11 cellular contexts compared by ENCODE assay signal in genomic region chr2:53445376-53446072, GRCh38.
A peak's percentile ranks its signal among the peaks of the same experiment; 100 is the strongest.
DNase-seq lines count a peak whose midpoint lies in the region; ATAC-seq, FAIRE-seq and TF ChIP-seq lines count a peak whose summit lies in the region.
"Had no signal": no experiment of that assay in that cellular context is flagged by ENCODE, and none has a peak within 500 bp of the region (broad histone marks: within the 10 kb centered on the region; RNA-seq: fewer than 3 reads in every experiment).

No MANE protein-coding gene starts in this region.

- H3K36me3 Mint-ChIP-seq in astrocyte (ENCODE audit: low read depth, unreplicated experiment) = no peaks in the 10 kb centered on the region

- no peak overlapping the region for H3K9ac ChIP-seq in astrocyte (ENCODE audit: low read length)

- peak overlapping the region; percentile 29 for H3K27ac Mint-ChIP-seq in astrocyte (ENCODE audit: unreplicated experiment)

- no peaks in the 10 kb centered on the region for H4K20me1 ChIP-seq in astrocyte (ENCODE audit: insufficient read depth, low read length)

- H3K27me3 ChIP-seq in astrocyte (ENCODE audit: insufficient read depth, low read length) (no peaks in the 10 kb centered on the region), esophagus squamous epithelium (no peaks in the 10 kb centered on the region)

- H3K36me3 ChIP-seq in astrocyte (ENCODE audit: insufficient read depth, low read length) = no peaks in the 10 kb centered on the region
- H3K36me3 ChIP-seq in esophagus squamous epithelium = no peaks in the 10 kb centered on the region

- H3K4me3 ChIP-seq in astrocyte (ENCODE audit: insufficient read depth, low read depth, low read length) (no peak overlapping the region), esophagus squamous epithelium (no peak overlapping the region)

- no peak for TF ChIP-seq POLR2A in esophagus squamous epithelium (IDR thresholded peaks at IDR 0.05)

- H3K4me1 Mint-ChIP-seq in astrocyte (ENCODE audit: low read depth, unreplicated experiment) = peaks cover 3% of the 10 kb centered on the region
- H3K4me1 Mint-ChIP-seq: central memory CD8-positive, alpha-beta T cell had no signal

- no peak overlapping the region for H2AFZ ChIP-seq in astrocyte (ENCODE audit: low read depth, low read length)

- H3K79me2 ChIP-seq in astrocyte (ENCODE audit: insufficient read depth, low read length) = no peaks in the 10 kb centered on the region

- H3K27me3 Mint-ChIP-seq in astrocyte (ENCODE audit: low read depth, unreplicated experiment) = peaks cover 3% of the 10 kb centered on the region

- H3K9me3 ChIP-seq in astrocyte (ENCODE audit: insufficient read depth, low read depth, low read length) (no peaks in the 10 kb centered on the region), esophagus squamous epithelium (no peaks in the 10 kb centered on the region)

- intact Hi-C loops in esophagus squamous epithelium (cut with DNase I) = no loop called here

- TF ChIP-seq CTCF in astrocyte (IDR thresholded peaks at IDR 0.05; ENCODE audit: insufficient read depth, low read depth, low read length) (no peak), GM10266 (IDR thresholded peaks at IDR 0.05; ENCODE audit: control insufficient read depth, insufficient read depth, low read depth, missing control alignments) (no peak), esophagus squamous epithelium (IDR thresholded peaks at IDR 0.05) (no peak)

- peak; percentile 75 for ATAC-seq in HG03060 (IDR thresholded peaks at IDR 0.05; ENCODE audit: low read depth, unreplicated experiment)

- FAIRE-seq in astrocyte (lab: Jason Lieb, UNC) = no peak

- no peaks in the 10 kb centered on the region for H3K9me3 Mint-ChIP-seq in astrocyte (ENCODE audit: unreplicated experiment)
- H3K9me3 Mint-ChIP-seq: central memory CD8-positive, alpha-beta T cell had no signal

- H3K4me2 ChIP-seq in astrocyte (ENCODE audit: low read length) = peak overlapping the region; percentile 49

- no peaks in the 10 kb centered on the region for H3K4me1 ChIP-seq in astrocyte (ENCODE audit: insufficient read depth, low read length)
- no peaks in the 10 kb centered on the region for H3K4me1 ChIP-seq in esophagus squamous epithelium

- DNase-seq in stimulated activated CD4-positive, alpha-beta T cell treated with anti-CD3 and anti-CD28 coated beads, Interleukin-12 subunit alpha, Interleukin-12 subunit beta, amount 100 ng/mL, for 48 hours (ENCODE audit: low read depth in 2 of 3, low spot score in 1 of 3) = peak in 2 of 3 donors; percentile 2 to 8
- DNase-seq in stimulated activated CD4-positive, alpha-beta T cell treated with anti-CD3 and anti-CD28 coated beads, Interleukin-4, amount 100 ng/mL, for 4 hours = no peak
- DNase-seq in astrocyte (ENCODE audit: low read depth) (peak; percentile 64), SKM-1 treated with dmso at 0.1 percent for 144 hours (lab: John Stamatoyannopoulos, UW; ENCODE audit: unreplicated experiment) (no peak), GM10266 (ENCODE audit: extremely low spot score) (no peak), esophagus squamous epithelium (lab: John Stamatoyannopoulos, UW) (no peak)
- peak; percentile 19 for DNase-seq in stimulated activated CD4-positive, alpha-beta T cell treated with anti-CD3 and anti-CD28 coated beads, Interleukin-4, amount 100 ng/mL, for 24 hours
- DNase-seq: activated CD4-positive, CD25-positive, alpha-beta regulatory T cell treated with anti-CD3 and anti-CD28 coated beads, Interleukin-2, amount 50 U/mL, for 72 hours had no signal

- H3K27ac ChIP-seq in astrocyte (ENCODE audit: low read depth, low read length) (no peak overlapping the region), esophagus squamous epithelium (peak overlapping the region in 2 of 4 donors; percentile 5 to 56)
- H3K27ac ChIP-seq: HL-60 had no signal

- H3K4me3 Mint-ChIP-seq in astrocyte (ENCODE audit: unreplicated experiment) = no peak overlapping the region
- H3K4me3 Mint-ChIP-seq: central memory CD8-positive, alpha-beta T cell had no signal

- WGBS in esophagus squamous epithelium, 2 donors = 44% methylated on average over 7 of the region's 7 CpGs

Comparison
In these comparisons a context has a peak if more than half of its experiments do, and no peak if none do; other contexts are left out.
1. DNase-seq: peak in stimulated activated CD4-positive, alpha-beta T cell treated with anti-CD3 and anti-CD28 coated beads, Interleukin-12 subunit alpha, Interleukin-12 subunit beta, amount 100 ng/mL, for 48 hours (2 of 3), astrocyte (single experiment) and stimulated activated CD4-positive, alpha-beta T cell treated with anti-CD3 and anti-CD28 coated beads, Interleukin-4, amount 100 ng/mL, for 24 hours (single experiment); none in stimulated activated CD4-positive, alpha-beta T cell treated with anti-CD3 and anti-CD28 coated beads, Interleukin-4, amount 100 ng/mL, for 4 hours (0 of 2), SKM-1 treated with dmso at 0.1 percent for 144 hours (single experiment), GM10266 (single experiment) and esophagus squamous epithelium (single experiment).